In the genomic region with DNA sequence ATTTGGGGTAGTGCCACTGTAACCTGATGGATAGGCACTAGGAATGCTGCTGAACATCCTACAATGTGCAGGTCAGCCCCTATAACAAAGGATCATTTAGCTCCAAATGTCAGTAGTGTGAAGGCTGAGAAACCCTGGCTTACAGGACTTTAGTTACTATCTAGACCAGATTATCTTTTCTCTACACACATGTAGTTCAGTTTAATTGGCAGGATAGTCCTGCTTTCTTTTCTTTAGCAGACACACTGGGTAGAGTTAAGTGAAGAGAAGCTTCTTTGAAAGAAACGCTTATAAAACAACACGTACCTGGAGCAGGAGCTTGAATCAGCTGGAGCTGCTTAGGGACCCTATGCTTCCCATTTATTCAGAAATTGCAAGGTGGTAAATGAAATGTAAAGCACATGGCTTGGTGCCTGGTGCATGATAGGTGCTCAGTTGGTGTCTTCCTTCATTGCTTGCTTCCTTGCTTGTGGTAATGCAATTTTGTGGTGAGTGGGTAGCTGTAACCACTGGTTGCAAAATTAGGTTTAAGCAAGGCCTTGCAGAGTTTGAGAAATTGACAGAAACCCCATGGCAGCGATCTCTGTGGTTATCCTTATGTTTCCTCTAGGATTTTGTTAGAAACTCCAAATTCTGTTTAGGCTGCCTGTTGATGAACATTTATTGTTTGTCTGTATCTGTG, we compare ENCODE assay signal across 1 cellular context.
A peak's percentile ranks its signal among the peaks of the same experiment; 100 is the strongest.
TF ChIP-seq lines count a peak whose summit lies in the region.

No MANE protein-coding gene starts in this region.

TF ChIP-seq in GM12878, 131 proteins besides CTCF, POLR2A, EP300 and RAD21 (continues in another document):
- TF ChIP-seq, protein P1, sequence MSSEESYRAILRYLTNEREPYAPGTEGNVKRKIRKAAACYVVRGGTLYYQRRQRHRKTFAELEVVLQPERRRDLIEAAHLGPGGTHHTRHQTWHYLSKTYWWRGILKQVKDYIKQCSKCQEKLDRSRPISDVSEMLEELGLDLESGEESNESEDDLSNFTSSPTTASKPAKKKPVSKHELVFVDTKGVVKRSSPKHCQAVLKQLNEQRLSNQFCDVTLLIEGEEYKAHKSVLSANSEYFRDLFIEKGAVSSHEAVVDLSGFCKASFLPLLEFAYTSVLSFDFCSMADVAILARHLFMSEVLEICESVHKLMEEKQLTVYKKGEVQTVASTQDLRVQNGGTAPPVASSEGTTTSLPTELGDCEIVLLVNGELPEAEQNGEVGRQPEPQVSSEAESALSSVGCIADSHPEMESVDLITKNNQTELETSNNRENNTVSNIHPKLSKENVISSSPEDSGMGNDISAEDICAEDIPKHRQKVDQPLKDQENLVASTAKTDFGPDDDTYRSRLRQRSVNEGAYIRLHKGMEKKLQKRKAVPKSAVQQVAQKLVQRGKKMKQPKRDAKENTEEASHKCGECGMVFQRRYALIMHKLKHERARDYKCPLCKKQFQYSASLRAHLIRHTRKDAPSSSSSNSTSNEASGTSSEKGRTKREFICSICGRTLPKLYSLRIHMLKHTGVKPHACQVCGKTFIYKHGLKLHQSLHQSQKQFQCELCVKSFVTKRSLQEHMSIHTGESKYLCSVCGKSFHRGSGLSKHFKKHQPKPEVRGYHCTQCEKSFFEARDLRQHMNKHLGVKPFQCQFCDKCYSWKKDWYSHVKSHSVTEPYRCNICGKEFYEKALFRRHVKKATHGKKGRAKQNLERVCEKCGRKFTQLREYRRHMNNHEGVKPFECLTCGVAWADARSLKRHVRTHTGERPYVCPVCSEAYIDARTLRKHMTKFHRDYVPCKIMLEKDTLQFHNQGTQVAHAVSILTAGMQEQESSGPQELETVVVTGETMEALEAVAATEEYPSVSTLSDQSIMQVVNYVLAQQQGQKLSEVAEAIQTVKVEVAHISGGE (CRISPR knock-in tag; IDR thresholded peaks at IDR 0.05), result no peak
- TF ChIP-seq, protein P2, sequence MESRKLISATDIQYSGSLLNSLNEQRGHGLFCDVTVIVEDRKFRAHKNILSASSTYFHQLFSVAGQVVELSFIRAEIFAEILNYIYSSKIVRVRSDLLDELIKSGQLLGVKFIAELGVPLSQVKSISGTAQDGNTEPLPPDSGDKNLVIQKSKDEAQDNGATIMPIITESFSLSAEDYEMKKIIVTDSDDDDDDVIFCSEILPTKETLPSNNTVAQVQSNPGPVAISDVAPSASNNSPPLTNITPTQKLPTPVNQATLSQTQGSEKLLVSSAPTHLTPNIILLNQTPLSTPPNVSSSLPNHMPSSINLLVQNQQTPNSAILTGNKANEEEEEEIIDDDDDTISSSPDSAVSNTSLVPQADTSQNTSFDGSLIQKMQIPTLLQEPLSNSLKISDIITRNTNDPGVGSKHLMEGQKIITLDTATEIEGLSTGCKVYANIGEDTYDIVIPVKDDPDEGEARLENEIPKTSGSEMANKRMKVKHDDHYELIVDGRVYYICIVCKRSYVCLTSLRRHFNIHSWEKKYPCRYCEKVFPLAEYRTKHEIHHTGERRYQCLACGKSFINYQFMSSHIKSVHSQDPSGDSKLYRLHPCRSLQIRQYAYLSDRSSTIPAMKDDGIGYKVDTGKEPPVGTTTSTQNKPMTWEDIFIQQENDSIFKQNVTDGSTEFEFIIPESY (IDR thresholded peaks at IDR 0.05), result no peak
- TF ChIP-seq CBFB (IDR thresholded peaks at IDR 0.05; ENCODE audit: low read depth) (peak; percentile 37; the same call in 1 of the 2 replicates), ZZZ3 (IDR thresholded peaks at IDR 0.05; ENCODE audit: control insufficient read depth, insufficient read length, low read depth) (no peak), POU2F2 (IDR thresholded peaks at IDR 0.05; ENCODE audit: borderline replicate concordance, low read depth, low read length) (no peak), POLR2AphosphoS2 (IDR thresholded peaks at IDR 0.05; ENCODE audit: low read depth, low read length) (no peak), IRF4 (IDR thresholded peaks at IDR 0.05; ENCODE audit: low read depth, low read length) (no peak), KAT2A (conservative IDR thresholded peaks at IDR 0.05; ENCODE audit: control insufficient read depth, low read depth, low read length) (no peak), IKZF1 (conservative IDR thresholded peaks at IDR 0.05) (no peak; the same call in 1 of the 2 replicates), LARP7 (IDR thresholded peaks at IDR 0.05) (no peak), WRNIP1 (IDR thresholded peaks at IDR 0.05; ENCODE audit: borderline replicate concordance, low read depth, low read length) (no peak), MEF2B (IDR thresholded peaks at IDR 0.05; ENCODE audit: partially characterized antibody, poor library complexity, severe bottlenecking) (no peak), SP1 (IDR thresholded peaks at IDR 0.05; ENCODE audit: low read depth, low read length) (no peak), RUNX3 (IDR thresholded peaks at IDR 0.05; ENCODE audit: low read length) (peak; percentile 92), SMC3 (IDR thresholded peaks at IDR 0.05; ENCODE audit: borderline replicate concordance, low read length) (no peak), JUND (IDR thresholded peaks at IDR 0.05; ENCODE audit: low read depth, low read length) (no peak), NFIC (IDR thresholded peaks at IDR 0.05; ENCODE audit: low read depth, low read length) (peak; percentile 22; the same call in 1 of the 2 replicates), JUNB (IDR thresholded peaks at IDR 0.05) (no peak), DPF2 (IDR thresholded peaks at IDR 0.05) (no peak)
- TF ChIP-seq, protein P3, sequence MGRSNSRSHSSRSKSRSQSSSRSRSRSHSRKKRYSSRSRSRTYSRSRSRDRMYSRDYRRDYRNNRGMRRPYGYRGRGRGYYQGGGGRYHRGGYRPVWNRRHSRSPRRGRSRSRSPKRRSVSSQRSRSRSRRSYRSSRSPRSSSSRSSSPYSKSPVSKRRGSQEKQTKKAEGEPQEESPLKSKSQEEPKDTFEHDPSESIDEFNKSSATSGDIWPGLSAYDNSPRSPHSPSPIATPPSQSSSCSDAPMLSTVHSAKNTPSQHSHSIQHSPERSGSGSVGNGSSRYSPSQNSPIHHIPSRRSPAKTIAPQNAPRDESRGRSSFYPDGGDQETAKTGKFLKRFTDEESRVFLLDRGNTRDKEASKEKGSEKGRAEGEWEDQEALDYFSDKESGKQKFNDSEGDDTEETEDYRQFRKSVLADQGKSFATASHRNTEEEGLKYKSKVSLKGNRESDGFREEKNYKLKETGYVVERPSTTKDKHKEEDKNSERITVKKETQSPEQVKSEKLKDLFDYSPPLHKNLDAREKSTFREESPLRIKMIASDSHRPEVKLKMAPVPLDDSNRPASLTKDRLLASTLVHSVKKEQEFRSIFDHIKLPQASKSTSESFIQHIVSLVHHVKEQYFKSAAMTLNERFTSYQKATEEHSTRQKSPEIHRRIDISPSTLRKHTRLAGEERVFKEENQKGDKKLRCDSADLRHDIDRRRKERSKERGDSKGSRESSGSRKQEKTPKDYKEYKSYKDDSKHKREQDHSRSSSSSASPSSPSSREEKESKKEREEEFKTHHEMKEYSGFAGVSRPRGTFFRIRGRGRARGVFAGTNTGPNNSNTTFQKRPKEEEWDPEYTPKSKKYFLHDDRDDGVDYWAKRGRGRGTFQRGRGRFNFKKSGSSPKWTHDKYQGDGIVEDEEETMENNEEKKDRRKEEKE (IDR thresholded peaks at IDR 0.05), result no peak
- TF ChIP-seq, protein P4, sequence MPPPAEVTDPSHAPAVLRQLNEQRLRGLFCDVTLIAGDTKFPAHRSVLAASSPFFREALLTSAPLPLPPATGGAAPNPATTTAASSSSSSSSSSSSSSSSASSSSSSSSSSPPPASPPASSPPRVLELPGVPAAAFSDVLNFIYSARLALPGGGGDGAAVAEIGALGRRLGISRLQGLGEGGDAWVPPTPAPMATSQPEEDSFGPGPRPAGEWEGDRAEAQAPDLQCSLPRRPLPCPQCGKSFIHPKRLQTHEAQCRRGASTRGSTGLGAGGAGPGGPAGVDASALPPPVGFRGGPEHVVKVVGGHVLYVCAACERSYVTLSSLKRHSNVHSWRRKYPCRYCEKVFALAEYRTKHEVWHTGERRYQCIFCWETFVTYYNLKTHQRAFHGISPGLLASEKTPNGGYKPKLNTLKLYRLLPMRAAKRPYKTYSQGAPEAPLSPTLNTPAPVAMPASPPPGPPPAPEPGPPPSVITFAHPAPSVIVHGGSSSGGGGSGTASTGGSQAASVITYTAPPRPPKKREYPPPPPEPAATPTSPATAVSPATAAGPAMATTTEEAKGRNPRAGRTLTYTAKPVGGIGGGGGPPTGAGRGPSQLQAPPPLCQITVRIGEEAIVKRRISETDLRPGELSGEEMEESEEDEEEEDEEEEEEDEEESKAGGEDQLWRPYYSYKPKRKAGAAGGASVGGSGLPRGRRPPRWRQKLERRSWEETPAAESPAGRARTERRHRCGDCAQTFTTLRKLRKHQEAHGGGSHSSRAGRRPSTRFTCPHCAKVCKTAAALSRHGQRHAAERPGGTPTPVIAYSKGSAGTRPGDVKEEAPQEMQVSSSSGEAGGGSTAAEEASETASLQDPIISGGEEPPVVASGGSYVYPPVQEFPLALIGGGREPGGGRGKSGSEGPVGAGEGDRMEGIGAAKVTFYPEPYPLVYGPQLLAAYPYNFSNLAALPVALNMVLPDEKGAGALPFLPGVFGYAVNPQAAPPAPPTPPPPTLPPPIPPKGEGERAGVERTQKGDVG (CRISPR knock-in tag; IDR thresholded peaks at IDR 0.05), result no peak
- TF ChIP-seq, protein P5, sequence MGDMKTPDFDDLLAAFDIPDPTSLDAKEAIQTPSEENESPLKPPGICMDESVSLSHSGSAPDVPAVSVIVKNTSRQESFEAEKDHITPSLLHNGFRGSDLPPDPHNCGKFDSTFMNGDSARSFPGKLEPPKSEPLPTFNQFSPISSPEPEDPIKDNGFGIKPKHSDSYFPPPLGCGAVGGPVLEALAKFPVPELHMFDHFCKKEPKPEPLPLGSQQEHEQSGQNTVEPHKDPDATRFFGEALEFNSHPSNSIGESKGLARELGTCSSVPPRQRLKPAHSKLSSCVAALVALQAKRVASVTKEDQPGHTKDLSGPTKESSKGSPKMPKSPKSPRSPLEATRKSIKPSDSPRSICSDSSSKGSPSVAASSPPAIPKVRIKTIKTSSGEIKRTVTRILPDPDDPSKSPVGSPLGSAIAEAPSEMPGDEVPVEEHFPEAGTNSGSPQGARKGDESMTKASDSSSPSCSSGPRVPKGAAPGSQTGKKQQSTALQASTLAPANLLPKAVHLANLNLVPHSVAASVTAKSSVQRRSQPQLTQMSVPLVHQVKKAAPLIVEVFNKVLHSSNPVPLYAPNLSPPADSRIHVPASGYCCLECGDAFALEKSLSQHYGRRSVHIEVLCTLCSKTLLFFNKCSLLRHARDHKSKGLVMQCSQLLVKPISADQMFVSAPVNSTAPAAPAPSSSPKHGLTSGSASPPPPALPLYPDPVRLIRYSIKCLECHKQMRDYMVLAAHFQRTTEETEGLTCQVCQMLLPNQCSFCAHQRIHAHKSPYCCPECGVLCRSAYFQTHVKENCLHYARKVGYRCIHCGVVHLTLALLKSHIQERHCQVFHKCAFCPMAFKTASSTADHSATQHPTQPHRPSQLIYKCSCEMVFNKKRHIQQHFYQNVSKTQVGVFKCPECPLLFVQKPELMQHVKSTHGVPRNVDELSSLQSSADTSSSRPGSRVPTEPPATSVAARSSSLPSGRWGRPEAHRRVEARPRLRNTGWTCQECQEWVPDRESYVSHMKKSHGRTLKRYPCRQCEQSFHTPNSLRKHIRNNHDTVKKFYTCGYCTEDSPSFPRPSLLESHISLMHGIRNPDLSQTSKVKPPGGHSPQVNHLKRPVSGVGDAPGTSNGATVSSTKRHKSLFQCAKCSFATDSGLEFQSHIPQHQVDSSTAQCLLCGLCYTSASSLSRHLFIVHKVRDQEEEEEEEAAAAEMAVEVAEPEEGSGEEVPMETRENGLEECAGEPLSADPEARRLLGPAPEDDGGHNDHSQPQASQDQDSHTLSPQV (IDR thresholded peaks at IDR 0.05), result no peak
- TF ChIP-seq, protein P6, sequence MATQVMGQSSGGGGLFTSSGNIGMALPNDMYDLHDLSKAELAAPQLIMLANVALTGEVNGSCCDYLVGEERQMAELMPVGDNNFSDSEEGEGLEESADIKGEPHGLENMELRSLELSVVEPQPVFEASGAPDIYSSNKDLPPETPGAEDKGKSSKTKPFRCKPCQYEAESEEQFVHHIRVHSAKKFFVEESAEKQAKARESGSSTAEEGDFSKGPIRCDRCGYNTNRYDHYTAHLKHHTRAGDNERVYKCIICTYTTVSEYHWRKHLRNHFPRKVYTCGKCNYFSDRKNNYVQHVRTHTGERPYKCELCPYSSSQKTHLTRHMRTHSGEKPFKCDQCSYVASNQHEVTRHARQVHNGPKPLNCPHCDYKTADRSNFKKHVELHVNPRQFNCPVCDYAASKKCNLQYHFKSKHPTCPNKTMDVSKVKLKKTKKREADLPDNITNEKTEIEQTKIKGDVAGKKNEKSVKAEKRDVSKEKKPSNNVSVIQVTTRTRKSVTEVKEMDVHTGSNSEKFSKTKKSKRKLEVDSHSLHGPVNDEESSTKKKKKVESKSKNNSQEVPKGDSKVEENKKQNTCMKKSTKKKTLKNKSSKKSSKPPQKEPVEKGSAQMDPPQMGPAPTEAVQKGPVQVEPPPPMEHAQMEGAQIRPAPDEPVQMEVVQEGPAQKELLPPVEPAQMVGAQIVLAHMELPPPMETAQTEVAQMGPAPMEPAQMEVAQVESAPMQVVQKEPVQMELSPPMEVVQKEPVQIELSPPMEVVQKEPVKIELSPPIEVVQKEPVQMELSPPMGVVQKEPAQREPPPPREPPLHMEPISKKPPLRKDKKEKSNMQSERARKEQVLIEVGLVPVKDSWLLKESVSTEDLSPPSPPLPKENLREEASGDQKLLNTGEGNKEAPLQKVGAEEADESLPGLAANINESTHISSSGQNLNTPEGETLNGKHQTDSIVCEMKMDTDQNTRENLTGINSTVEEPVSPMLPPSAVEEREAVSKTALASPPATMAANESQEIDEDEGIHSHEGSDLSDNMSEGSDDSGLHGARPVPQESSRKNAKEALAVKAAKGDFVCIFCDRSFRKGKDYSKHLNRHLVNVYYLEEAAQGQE (IDR thresholded peaks at IDR 0.05; ENCODE audit: low read depth, low read length), result no peak
- TF ChIP-seq, protein P7, sequence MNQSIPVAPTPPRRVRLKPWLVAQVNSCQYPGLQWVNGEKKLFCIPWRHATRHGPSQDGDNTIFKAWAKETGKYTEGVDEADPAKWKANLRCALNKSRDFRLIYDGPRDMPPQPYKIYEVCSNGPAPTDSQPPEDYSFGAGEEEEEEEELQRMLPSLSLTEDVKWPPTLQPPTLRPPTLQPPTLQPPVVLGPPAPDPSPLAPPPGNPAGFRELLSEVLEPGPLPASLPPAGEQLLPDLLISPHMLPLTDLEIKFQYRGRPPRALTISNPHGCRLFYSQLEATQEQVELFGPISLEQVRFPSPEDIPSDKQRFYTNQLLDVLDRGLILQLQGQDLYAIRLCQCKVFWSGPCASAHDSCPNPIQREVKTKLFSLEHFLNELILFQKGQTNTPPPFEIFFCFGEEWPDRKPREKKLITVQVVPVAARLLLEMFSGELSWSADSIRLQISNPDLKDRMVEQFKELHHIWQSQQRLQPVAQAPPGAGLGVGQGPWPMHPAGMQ (IDR thresholded peaks at IDR 0.05; ENCODE audit: borderline replicate concordance), result no peak
- TF ChIP-seq, protein P8, sequence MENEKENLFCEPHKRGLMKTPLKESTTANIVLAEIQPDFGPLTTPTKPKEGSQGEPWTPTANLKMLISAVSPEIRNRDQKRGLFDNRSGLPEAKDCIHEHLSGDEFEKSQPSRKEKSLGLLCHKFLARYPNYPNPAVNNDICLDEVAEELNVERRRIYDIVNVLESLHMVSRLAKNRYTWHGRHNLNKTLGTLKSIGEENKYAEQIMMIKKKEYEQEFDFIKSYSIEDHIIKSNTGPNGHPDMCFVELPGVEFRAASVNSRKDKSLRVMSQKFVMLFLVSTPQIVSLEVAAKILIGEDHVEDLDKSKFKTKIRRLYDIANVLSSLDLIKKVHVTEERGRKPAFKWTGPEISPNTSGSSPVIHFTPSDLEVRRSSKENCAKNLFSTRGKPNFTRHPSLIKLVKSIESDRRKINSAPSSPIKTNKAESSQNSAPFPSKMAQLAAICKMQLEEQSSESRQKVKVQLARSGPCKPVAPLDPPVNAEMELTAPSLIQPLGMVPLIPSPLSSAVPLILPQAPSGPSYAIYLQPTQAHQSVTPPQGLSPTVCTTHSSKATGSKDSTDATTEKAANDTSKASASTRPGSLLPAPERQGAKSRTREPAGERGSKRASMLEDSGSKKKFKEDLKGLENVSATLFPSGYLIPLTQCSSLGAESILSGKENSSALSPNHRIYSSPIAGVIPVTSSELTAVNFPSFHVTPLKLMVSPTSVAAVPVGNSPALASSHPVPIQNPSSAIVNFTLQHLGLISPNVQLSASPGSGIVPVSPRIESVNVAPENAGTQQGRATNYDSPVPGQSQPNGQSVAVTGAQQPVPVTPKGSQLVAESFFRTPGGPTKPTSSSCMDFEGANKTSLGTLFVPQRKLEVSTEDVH (IDR thresholded peaks at IDR 0.05; ENCODE audit: low read depth, partially characterized antibody), result no peak
